Comparison of ENCODE assay signal across 10 cellular contexts in the genomic region with DNA sequence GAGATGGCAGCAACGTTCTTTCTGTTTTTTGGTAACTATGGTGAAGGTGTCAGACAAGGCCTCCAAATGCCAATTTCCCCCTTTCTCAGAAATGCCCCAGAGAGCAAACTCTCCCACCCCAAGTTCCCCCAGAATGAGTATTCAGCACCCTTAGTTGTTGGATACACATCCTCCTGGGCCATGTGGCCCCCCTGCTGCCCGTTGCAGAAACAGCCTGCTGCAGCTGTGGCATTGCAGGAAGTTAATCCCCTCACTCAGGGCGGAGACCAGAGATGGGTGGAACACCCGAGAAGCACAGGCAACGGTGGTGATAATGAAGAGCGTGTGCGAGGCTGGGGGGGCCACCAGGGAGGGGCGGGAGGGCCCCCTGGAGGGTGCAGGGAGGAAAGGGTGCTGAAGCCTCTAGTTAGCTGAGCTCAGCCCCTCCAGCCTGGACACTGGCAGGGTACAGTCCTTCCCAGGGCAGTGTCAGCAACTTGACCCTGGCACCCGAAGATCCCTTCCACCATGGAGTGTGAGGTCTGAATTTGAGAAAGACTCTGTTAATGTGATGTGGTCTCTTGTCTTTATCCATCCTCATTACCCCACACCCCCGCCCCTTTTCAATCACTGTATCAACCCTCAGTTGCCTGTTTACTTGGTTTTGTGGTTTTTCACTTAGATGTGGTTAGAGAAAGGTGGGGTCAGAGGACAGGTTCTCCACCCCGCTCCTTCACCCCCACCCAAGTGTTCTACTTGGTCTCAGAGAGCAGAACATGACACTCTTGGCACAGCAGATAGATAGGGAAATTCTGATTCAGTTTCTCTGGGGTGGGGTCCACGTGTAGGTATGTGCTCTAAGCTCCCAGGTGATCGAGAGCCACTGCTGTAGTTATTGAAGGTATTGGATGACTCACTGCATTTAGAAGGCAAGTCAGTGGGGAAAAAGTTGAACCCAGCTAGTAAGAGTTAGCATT.
DNase-seq lines count a peak whose midpoint lies in the region; ATAC-seq lines count a peak whose summit lies in the region.
"Had no signal": no experiment of that assay in that cellular context is flagged by ENCODE, and none has a peak within 500 bp of the region (broad histone marks: within the 10 kb centered on the region; RNA-seq: fewer than 3 reads in every experiment).

No MANE protein-coding gene starts in this region.

- peaks cover 71% of the 10 kb centered on the region for H3K4me1 Mint-ChIP-seq in activated CD4-positive, alpha-beta T cell treated with anti-CD3 and anti-CD28 coated beads for 36 hours

- no peaks in the 10 kb centered on the region for H3K36me3 Mint-ChIP-seq in activated CD4-positive, alpha-beta T cell treated with anti-CD3 and anti-CD28 coated beads for 36 hours (ENCODE audit: low read depth)
- peaks cover 5 to 7% of the 10 kb centered on the region in 2 donors for H3K36me3 Mint-ChIP-seq in activated naive CD4-positive, alpha-beta T cell treated with anti-CD3 and anti-CD28 coated beads, Interleukin-2, amount 50 U/mL, for 72 hours

- POLR2A ChIA-PET in activated CD4-positive, alpha-beta T cell treated with anti-CD3 and anti-CD28 coated beads for 36 hours (lab: Charles Lee): no interaction called here

- CTCF ChIA-PET in activated CD4-positive, alpha-beta T cell treated with anti-CD3 and anti-CD28 coated beads for 36 hours (lab: Charles Lee): interaction anchor here (0.6 to 1.2 kb wide), 4 partner anchors 8 to 150 kb away, joined by 3 to 4 read pairs (median 4); no protein-coding TSS in a partner anchor

- in situ Hi-C loops in KBM-7 (cut with MboI; ENCODE audit: low pct_unique_long_range_greater_than_20kb, low sequenced_read_pairs): no loop called here
- in situ Hi-C loops in ACHN (cut with HindIII; ENCODE audit: low pct_ligation_motif_present, low pct_unique_long_range_greater_than_20kb, low sequenced_read_pairs): no loop called here

- H3K4me3 Mint-ChIP-seq in activated CD4-positive, alpha-beta T cell treated with anti-CD3 and anti-CD28 coated beads for 36 hours: peak overlapping the region; percentile 19

- intact Hi-C loops in activated CD4-positive, alpha-beta T cell treated with anti-CD3 and anti-CD28 coated beads for 36 hours (cut with DNase I, micrococcal nuclease): loop anchor here (1.0 to 5.0 kb wide), 3 partner anchors 27 to 126 kb away; no protein-coding TSS in a partner anchor

- no peaks in the 10 kb centered on the region for H3K27me3 Mint-ChIP-seq in activated CD4-positive, alpha-beta T cell treated with anti-CD3 and anti-CD28 coated beads for 36 hours

- DNase-seq in KBM-7: peak; percentile 14
- DNase-seq in activated CD4-positive, alpha-beta T cell treated with anti-CD3 and anti-CD28 coated beads for 36 hours: peak; percentile 52
- DNase-seq in activated naive CD4-positive, alpha-beta T cell treated with anti-CD3 and anti-CD28 coated beads, Interleukin-2, amount 50 U/mL, for 72 hours (ENCODE audit: low spot score in 2 of 2): no peak
- peak; percentile 43 for DNase-seq in stimulated activated CD4-positive, alpha-beta T cell treated with anti-CD3 and anti-CD28 coated beads, Interleukin-4, amount 100 ng/mL, for 24 hours
- DNase-seq in ACHN: no peak
- DNase-seq in glomerular visceral epithelial cell (ENCODE audit: extremely low spot score): no peak
- DNase-seq: EL, gastrocnemius medialis had no signal

- ATAC-seq in activated CD4-positive, alpha-beta T cell treated with anti-CD3 and anti-CD28 coated beads for 36 hours: peak; percentile 59
- peak; percentile 64 to 80 for ATAC-seq in activated naive CD4-positive, alpha-beta T cell treated with anti-CD3 and anti-CD28 coated beads, Interleukin-2, amount 50 U/mL, for 72 hours
- ATAC-seq in HG02938 (IDR thresholded peaks at IDR 0.05; ENCODE audit: unreplicated experiment) (no peak), GM19324 (IDR thresholded peaks at IDR 0.05; ENCODE audit: low FRiP score, unreplicated experiment) (no peak)
- ATAC-seq: gastrocnemius medialis had no signal

- peaks cover 6% of the 10 kb centered on the region for H3K9me3 Mint-ChIP-seq in activated CD4-positive, alpha-beta T cell treated with anti-CD3 and anti-CD28 coated beads for 36 hours (ENCODE audit: low read depth)
- H3K9me3 Mint-ChIP-seq in activated naive CD4-positive, alpha-beta T cell treated with anti-CD3 and anti-CD28 coated beads, Interleukin-2, amount 50 U/mL, for 72 hours: peaks cover 4 to 5% of the 10 kb centered on the region in 2 donors

- H3K27ac Mint-ChIP-seq in activated CD4-positive, alpha-beta T cell treated with anti-CD3 and anti-CD28 coated beads for 36 hours: peak overlapping the region; percentile 58
- peak overlapping the region; percentile 18 to 32 for H3K27ac Mint-ChIP-seq in activated naive CD4-positive, alpha-beta T cell treated with anti-CD3 and anti-CD28 coated beads, Interleukin-2, amount 50 U/mL, for 72 hours

Comparison
In these comparisons a context has a peak if more than half of its experiments do, and no peak if none do; other contexts are left out.
1. DNase-seq: peak in KBM-7 (single experiment), activated CD4-positive, alpha-beta T cell treated with anti-CD3 and anti-CD28 coated beads for 36 hours (single experiment) and stimulated activated CD4-positive, alpha-beta T cell treated with anti-CD3 and anti-CD28 coated beads, Interleukin-4, amount 100 ng/mL, for 24 hours (single experiment); none in activated naive CD4-positive, alpha-beta T cell treated with anti-CD3 and anti-CD28 coated beads, Interleukin-2, amount 50 U/mL, for 72 hours (0 of 2), ACHN (single experiment) and glomerular visceral epithelial cell (single experiment).
2. ATAC-seq: peak in activated CD4-positive, alpha-beta T cell treated with anti-CD3 and anti-CD28 coated beads for 36 hours (single experiment) and activated naive CD4-positive, alpha-beta T cell treated with anti-CD3 and anti-CD28 coated beads, Interleukin-2, amount 50 U/mL, for 72 hours (2 of 2); none in HG02938 (single experiment) and GM19324 (single experiment).